Comparison of ENCODE assay signal across 14 cellular contexts in genomic region chr14:23557946-23558345, GRCh38. TPM values are rescaled to one million over a fixed set of nuclear protein-coding genes. Genes with fewer than 3 reads are reported as not detected.
A peak's percentile ranks its signal among the peaks of the same experiment; 100 is the strongest.
DNase-seq lines count a peak whose midpoint lies in the region; ATAC-seq, FAIRE-seq and TF ChIP-seq lines count a peak whose summit lies in the region.
"Had no signal": no experiment of that assay in that cellular context is flagged by ENCODE, and none has a peak within 500 bp of the region (broad histone marks: within the 10 kb centered on the region; RNA-seq: fewer than 3 reads in every experiment).

No MANE protein-coding gene starts in this region.

- no peaks in the 10 kb centered on the region for H3F3A ChIP-seq in PC-3 (ENCODE audit: low read length, unreplicated experiment)

- TF ChIP-seq CTCF in PC-3 (conservative IDR thresholded peaks at IDR 0.05; ENCODE audit: low read depth, low read length) (no peak), chondrocyte (IDR thresholded peaks at IDR 0.05) (no peak)

- H3K9me2 ChIP-seq in PC-3 (replicated peaks; ENCODE audit: low read length), result no peaks in the 10 kb centered on the region

- peaks cover 26% of the 10 kb centered on the region for H3K79me2 ChIP-seq in PC-3 (ENCODE audit: low read length)

- H3K27me3 Mint-ChIP-seq in activated T-cell treated with anti-CD3 and anti-CD28 coated beads, Interleukin-2, amount 50 U/mL, for 4 hours (ENCODE audit: low read depth), result no peaks in the 10 kb centered on the region
- H3K27me3 Mint-ChIP-seq in chondrocyte (ENCODE audit: low read depth), result no peaks in the 10 kb centered on the region
- H3K27me3 Mint-ChIP-seq in stimulated activated naive B cell treated with anti-CD40 and anti-IgM and Interleukin-4, amounts not matched to agents 10 μg/mL and 1 μg/mL and 100 μg/mL, for 72 hours, result no peaks in the 10 kb centered on the region

- no peak for DNase-seq in activated T-cell treated with anti-CD3 and anti-CD28 coated beads, Interleukin-2, amount 50 U/mL, for 4 hours
- no peak for DNase-seq in activated T-cell treated with anti-CD3 and anti-CD28 coated beads for 4 hours
- DNase-seq in PC-3, result no peak
- no peak for DNase-seq in chondrocyte (ENCODE audit: low spot score)
- DNase-seq in stimulated activated naive B cell treated with anti-CD40 and anti-IgM and Interleukin-4, amounts not matched to agents 10 μg/mL and 1 μg/mL and 100 μg/mL, for 72 hours, result no peak
- no peak for DNase-seq in GM12892 (ENCODE audit: insufficient read length)
- DNase-seq: activated CD8-positive, alpha-beta memory T cell treated with anti-CD3 and anti-CD28 coated beads for 24 hours; GDM1; NCI-H1436 treated with DMSO at 0.1 percent for 48 hours; NCI-H774; retina; tibial artery had no signal

- CTCF ChIA-PET in PC-3 (lab: Charles Lee), result no interaction called here

- H4K20me1 ChIP-seq in PC-3 (ENCODE audit: low read length), result no peaks in the 10 kb centered on the region

- peak overlapping the region; percentile 93 for H3K4me3 Mint-ChIP-seq in activated T-cell treated with anti-CD3 and anti-CD28 coated beads, Interleukin-2, amount 50 U/mL, for 4 hours
- H3K4me3 Mint-ChIP-seq in chondrocyte (ENCODE audit: unreplicated experiment), result peak overlapping the region; percentile 50
- peak overlapping the region; percentile 14 to 98 for H3K4me3 Mint-ChIP-seq in stimulated activated naive B cell treated with anti-CD40 and anti-IgM and Interleukin-4, amounts not matched to agents 10 μg/mL and 1 μg/mL and 100 μg/mL, for 72 hours

- POLR2A ChIA-PET in PC-3 (lab: Charles Lee; ENCODE audit: unreplicated experiment), result no interaction called here

- intact Hi-C loops in PC-3 (cut with micrococcal nuclease), result loop anchor here (10.0 kb wide), 1 partner anchor 483 kb away; no protein-coding TSS in a partner anchor

- no peak overlapping the region for H2AFZ ChIP-seq in PC-3 (ENCODE audit: low read length)

- peak overlapping the region; percentile 85 for H3K4me3 ChIP-seq in PC-3 (ENCODE audit: low read length)

- H3K36me3 Mint-ChIP-seq in activated T-cell treated with anti-CD3 and anti-CD28 coated beads, Interleukin-2, amount 50 U/mL, for 4 hours (ENCODE audit: insufficient read depth), result peaks cover 25% of the 10 kb centered on the region
- peaks cover 6% of the 10 kb centered on the region for H3K36me3 Mint-ChIP-seq in chondrocyte (ENCODE audit: low read depth)
- peaks cover 27 to 37% of the 10 kb centered on the region in 2 donors for H3K36me3 Mint-ChIP-seq in stimulated activated naive B cell treated with anti-CD40 and anti-IgM and Interleukin-4, amounts not matched to agents 10 μg/mL and 1 μg/mL and 100 μg/mL, for 72 hours

- peaks cover 25% of the 10 kb centered on the region for H3K4me1 Mint-ChIP-seq in activated T-cell treated with anti-CD3 and anti-CD28 coated beads, Interleukin-2, amount 50 U/mL, for 4 hours (ENCODE audit: low read depth)
- peaks cover 31% of the 10 kb centered on the region for H3K4me1 Mint-ChIP-seq in chondrocyte (ENCODE audit: low read depth)
- peaks cover 42 to 67% of the 10 kb centered on the region in 2 donors for H3K4me1 Mint-ChIP-seq in stimulated activated naive B cell treated with anti-CD40 and anti-IgM and Interleukin-4, amounts not matched to agents 10 μg/mL and 1 μg/mL and 100 μg/mL, for 72 hours

- no peak overlapping the region for H3K9ac ChIP-seq in PC-3 (ENCODE audit: low read length)

- FAIRE-seq in GM12892 (lab: Jason Lieb, UNC), result no peak

- H3K4me1 ChIP-seq in PC-3 (ENCODE audit: insufficient read depth, low read length), result peaks cover 32% of the 10 kb centered on the region

- no peak for ATAC-seq in activated T-cell treated with anti-CD3 and anti-CD28 coated beads, Interleukin-2, amount 50 U/mL, for 4 hours
- ATAC-seq in PC-3, result no peak
- ATAC-seq in stimulated activated naive B cell treated with anti-CD40 and anti-IgM and Interleukin-4, amounts not matched to agents 10 μg/mL and 1 μg/mL and 100 μg/mL, for 72 hours (replicated peaks), result no peak
- ATAC-seq in HG02588 (IDR thresholded peaks at IDR 0.05; ENCODE audit: unreplicated experiment), result no peak
- no peak for ATAC-seq in GM21381 (IDR thresholded peaks at IDR 0.05; ENCODE audit: unreplicated experiment)

- H3K9me3 Mint-ChIP-seq in activated T-cell treated with anti-CD3 and anti-CD28 coated beads, Interleukin-2, amount 50 U/mL, for 4 hours, result no peaks in the 10 kb centered on the region
- H3K9me3 Mint-ChIP-seq in chondrocyte (ENCODE audit: low read depth), result no peaks in the 10 kb centered on the region
- no peaks in the 10 kb centered on the region for H3K9me3 Mint-ChIP-seq in stimulated activated naive B cell treated with anti-CD40 and anti-IgM and Interleukin-4, amounts not matched to agents 10 μg/mL and 1 μg/mL and 100 μg/mL, for 72 hours

- BruUV-seq in PC-3 (replicated peaks; lab: Mats Ljungman, UMichigan), result no TSS peak

- no peak overlapping the region for H3K27ac ChIP-seq in PC-3 (ENCODE audit: low read length)

- H3K36me3 ChIP-seq in PC-3 (ENCODE audit: low read depth, low read length), result peaks cover 9% of the 10 kb centered on the region; the same call in 1 of the 2 replicates

- H3K4me2 ChIP-seq in PC-3 (ENCODE audit: low read length), result peak overlapping the region; percentile 92

- H3K27me3 ChIP-seq in PC-3 (ENCODE audit: low read length), result no peaks in the 10 kb centered on the region
- H3K27me3 ChIP-seq: tibial artery had no signal

- H3K9me3 ChIP-seq in PC-3 (ENCODE audit: low read length), result no peaks in the 10 kb centered on the region
- H3K9me3 ChIP-seq: tibial artery had no signal

- no peak for TF ChIP-seq POLR2A in GM12892 (IDR thresholded peaks at IDR 0.05; ENCODE audit: low read depth, low read length)

- H3K27ac Mint-ChIP-seq in chondrocyte (ENCODE audit: unreplicated experiment), result peak overlapping the region; percentile 0
- H3K27ac Mint-ChIP-seq in stimulated activated naive B cell treated with anti-CD40 and anti-IgM and Interleukin-4, amounts not matched to agents 10 μg/mL and 1 μg/mL and 100 μg/mL, for 72 hours, result peak overlapping the region; percentile 74

RNA-seq across cellular contexts. Expression of gene THTPA, which starts 1.9 kb away (rescaled TPM):
- 10 to 100 TPM; 17.1 to 18.8 (median 17.6) TPM for total RNA-seq in activated T-cell treated with anti-CD3 and anti-CD28 coated beads, Interleukin-2, amount 50 U/mL, for 4 hours
- total RNA-seq in PC-3 (2014; rRNA removed), result 13.0 and 27.2 TPM in 2 replicates
- 11.8 to 21.6 TPM (median 12.3 TPM) in 3 replicates for total RNA-seq in chondrocyte
- 8.4 TPM for polyA plus RNA-seq in GM12892 (2012; ENCODE audit: missing spikeins)

RNA-seq across cellular contexts. Expression of gene ZFHX2, which starts 6.4 kb away (rescaled TPM):
- total RNA-seq in activated T-cell treated with anti-CD3 and anti-CD28 coated beads, Interleukin-2, amount 50 U/mL, for 4 hours, result 1 to 10 TPM in 2 of 3 donors, under 1 TPM in 1; 0.58 to 1.1 (median 1.1) TPM
- total RNA-seq in PC-3 (2014; rRNA removed) (0.55 and 1.4 TPM in 2 replicates), chondrocyte (5.9 to 11.8 TPM (median 9.8 TPM) in 3 replicates)
- polyA plus RNA-seq in GM12892 (2012; ENCODE audit: missing spikeins), result 0.93 TPM

RNA-seq across cellular contexts. Expression of gene AP1G2, which starts 9.6 kb away (rescaled TPM):
- total RNA-seq in activated T-cell treated with anti-CD3 and anti-CD28 coated beads, Interleukin-2, amount 50 U/mL, for 4 hours, result 100 to 1,000 TPM in 2 of 3 donors, 10 to 100 TPM in 1; 86.9 to 113 (median 108) TPM
- total RNA-seq in PC-3 (2014; rRNA removed) (69.7 and 71.7 TPM in 2 replicates), chondrocyte (16.4 to 27.3 TPM (median 18.5 TPM) in 3 replicates)
- 84.2 TPM for polyA plus RNA-seq in GM12892 (2012; ENCODE audit: missing spikeins)

RNA-seq across cellular contexts. Expression of gene JPH4, which starts 20.6 kb away (rescaled TPM):
- total RNA-seq in activated T-cell treated with anti-CD3 and anti-CD28 coated beads, Interleukin-2, amount 50 U/mL, for 4 hours, result under 1 TPM; 0.11 to 0.27 (median 0.13) TPM
- total RNA-seq in PC-3 (2014; rRNA removed), result not detected in 2 replicates
- total RNA-seq in chondrocyte, result 0.20 TPM in 1 of 3 replicates, not detected in the others
- polyA plus RNA-seq in GM12892 (2012; ENCODE audit: missing spikeins), result 6.9 TPM
